8 cellular contexts compared by ENCODE assay signal in genomic region chr12:130008241-130008640, GRCh38.
"Had no signal": no experiment of that assay in that cellular context is flagged by ENCODE, and none has a peak within 500 bp of the region (broad histone marks: within the 10 kb centered on the region; RNA-seq: fewer than 3 reads in every experiment).

No MANE protein-coding gene starts in this region.

- ATAC-seq: GM12878 had no signal

- H3K4me3 ChIP-seq: GM12878 had no signal

- FAIRE-seq: G401.6, GM12878, GM12891, GM12892, GM18507, GM19239 had no signal

- DNase-seq: GDM1, GF-D8 had no signal
